ENCODE assay signal across 10 cellular contexts in the genomic region with DNA sequence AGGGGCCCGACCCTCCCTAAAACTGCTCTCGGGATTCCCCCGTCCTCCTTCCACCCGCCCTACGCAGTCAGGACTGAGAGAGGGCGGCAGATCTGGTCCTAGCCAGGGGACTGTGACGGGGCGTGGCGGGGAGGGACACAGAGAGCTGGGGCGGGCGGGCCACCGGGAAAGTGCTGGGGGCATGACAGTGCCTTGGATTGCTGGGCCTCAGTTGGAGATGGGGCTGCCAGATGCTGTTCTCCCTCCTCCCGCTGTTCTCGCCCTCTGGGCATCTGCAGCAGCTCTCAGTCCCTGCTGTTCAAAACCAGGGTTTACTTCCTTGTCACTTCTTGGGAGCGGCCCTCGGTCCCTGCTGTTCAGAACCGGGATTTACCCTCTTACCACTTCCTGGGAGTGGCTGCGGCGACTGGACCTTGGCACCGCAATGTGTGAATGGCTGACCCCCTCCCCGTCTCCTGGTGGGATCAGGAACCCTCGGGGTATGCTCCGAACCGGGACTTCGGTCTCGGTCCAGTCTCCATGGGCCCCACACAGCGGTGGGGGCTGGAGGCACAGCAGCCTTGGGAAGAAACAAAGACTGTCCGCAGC. TPM values are rescaled to one million over a fixed set of nuclear protein-coding genes. Genes with fewer than 3 reads are reported as not detected.
DNase-seq lines count a peak whose midpoint lies in the region; ATAC-seq and TF ChIP-seq lines count a peak whose summit lies in the region.
"Had no signal": no experiment of that assay in that cellular context is flagged by ENCODE, and none has a peak within 500 bp of the region (broad histone marks: within the 10 kb centered on the region; RNA-seq: fewer than 3 reads in every experiment).

No MANE protein-coding gene starts in this region.

- peaks cover 0 to 3% (median 0%) of the 10 kb centered on the region in 8 donors for H3K9me3 Mint-ChIP-seq in CD4-positive, alpha-beta memory T cell

- peaks cover 19 to 20% of the 10 kb centered on the region in 2 donors for H3K27me3 Mint-ChIP-seq in CD4-positive, alpha-beta memory T cell

- H3K4me1 Mint-ChIP-seq in CD4-positive, alpha-beta memory T cell: peaks cover 6 to 35% (median 19%) of the 10 kb centered on the region in 4 donors

- TF ChIP-seq CTCF in dorsolateral prefrontal cortex (IDR thresholded peaks at IDR 0.05 in 54 of 56, conservative IDR thresholded peaks at IDR 0.05 in 2 of 56; ENCODE audit: low read depth in 1 of 56, partially characterized antibody in 56 of 56): peak in 1 of 56 donors; percentile 5
- no peak for TF ChIP-seq CTCF in lung (IDR thresholded peaks at IDR 0.05; ENCODE audit: control extremely low read depth, extremely low read depth)
- peak; percentile 36 for TF ChIP-seq CTCF in upper lobe of right lung (IDR thresholded peaks at IDR 0.05)

- peaks cover 23% of the 10 kb centered on the region for H4K20me1 ChIP-seq in Karpas-422 (ENCODE audit: insufficient read depth, low read depth, low read length)

- DNase-seq in CD4-positive, alpha-beta memory T cell: peak in 1 of 5 donors; percentile 4
- DNase-seq in Karpas-422: no peak
- peak in 2 of 10 donors; percentile 17 to 53 for DNase-seq in dorsolateral prefrontal cortex
- peak; percentile 55 for DNase-seq in lung (ENCODE audit: low spot score)
- DNase-seq in upper lobe of right lung: peak; percentile 82
- no peak for DNase-seq in GM19240 (ENCODE audit: insufficient read length, low spot score)

- H3K27ac Mint-ChIP-seq in CD4-positive, alpha-beta memory T cell: no peak overlapping the region

- no peak overlapping the region for H2AFZ ChIP-seq in Karpas-422 (ENCODE audit: low read length)

- H3K4me2 ChIP-seq in Karpas-422 (ENCODE audit: low read depth, low read length, poor library complexity, severe bottlenecking): peak overlapping the region; percentile 46

- H3K79me2 ChIP-seq in Karpas-422 (ENCODE audit: low read length): no peaks in the 10 kb centered on the region

- no peaks in the 10 kb centered on the region for H3K9me3 ChIP-seq in CD4-positive, alpha-beta memory T cell (ENCODE audit: control insufficient read depth in 1 of 2, low read length in 2 of 2)
- H3K9me3 ChIP-seq in Karpas-422 (ENCODE audit: low read length) (no peaks in the 10 kb centered on the region), lung (ENCODE audit: control insufficient read depth in 2 of 2, insufficient read depth in 1 of 2, low read length in 1 of 2) (no peaks in the 10 kb centered on the region), upper lobe of right lung (no peaks in the 10 kb centered on the region)

- H3K27ac ChIP-seq in CD4-positive, alpha-beta memory T cell (ENCODE audit: low read depth, low read length): no peak overlapping the region
- H3K27ac ChIP-seq in Karpas-422 (ENCODE audit: low read length) (no peak overlapping the region), dorsolateral prefrontal cortex (peak overlapping the region in 7 of 59 donors; percentile 16 to 81 (median 47)), lung (ENCODE audit: low read depth in 1 of 2, low read length in 1 of 2) (peak overlapping the region in 1 of 2 donors; percentile 6), upper lobe of right lung (peak overlapping the region; percentile 42)
- H3K27ac ChIP-seq: epithelial cell of prostate, HL-60 had no signal

- H3K36me3 ChIP-seq in CD4-positive, alpha-beta memory T cell (ENCODE audit: insufficient read depth, low read length): no peaks in the 10 kb centered on the region
- H3K36me3 ChIP-seq in Karpas-422 (ENCODE audit: insufficient read depth, low read length) (no peaks in the 10 kb centered on the region), lung (ENCODE audit: control insufficient read depth in 2 of 2, insufficient read depth in 2 of 2, low read length in 2 of 2) (no peaks in the 10 kb centered on the region), upper lobe of right lung (no peaks in the 10 kb centered on the region)

- CTCF ChIA-PET in CD4-positive, alpha-beta memory T cell (lab: Charles Lee; ENCODE audit: partially characterized antibody): no interaction called here

- peaks cover 19% of the 10 kb centered on the region for H3K27me3 ChIP-seq in CD4-positive, alpha-beta memory T cell (ENCODE audit: insufficient read depth, low read length)
- H3K27me3 ChIP-seq in Karpas-422 (ENCODE audit: low read length) (no peaks in the 10 kb centered on the region), dorsolateral prefrontal cortex (peaks cover 0 to 20% (median 3%) of the 10 kb centered on the region in 45 donors), lung (ENCODE audit: control insufficient read depth, insufficient read depth) (no peaks in the 10 kb centered on the region), upper lobe of right lung (no peaks in the 10 kb centered on the region)

- H3K9me2 ChIP-seq in Karpas-422 (replicated peaks; ENCODE audit: insufficient read depth, low read length): no peaks in the 10 kb centered on the region

- POLR2A ChIA-PET in CD4-positive, alpha-beta memory T cell (lab: Charles Lee; ENCODE audit: partially characterized antibody): interaction anchor here (2.0 kb wide), 1 partner anchor 243 kb away, joined by 6 read pairs; the partner anchor contains the start of gene C15orf39

- no peak overlapping the region for H3K9ac ChIP-seq in Karpas-422 (ENCODE audit: low read length)

- peaks cover 40% of the 10 kb centered on the region for H3K4me1 ChIP-seq in CD4-positive, alpha-beta memory T cell (ENCODE audit: insufficient read depth, low read length)
- H3K4me1 ChIP-seq in Karpas-422 (ENCODE audit: low read length) (peaks cover 58% of the 10 kb centered on the region), lung (ENCODE audit: control insufficient read depth in 2 of 2, insufficient read depth in 2 of 2, low read length in 2 of 2) (peaks cover 0 to 19% of the 10 kb centered on the region in 2 donors), upper lobe of right lung (peaks cover 44% of the 10 kb centered on the region)

- intact Hi-C loops in CD4-positive, alpha-beta memory T cell (cut with micrococcal nuclease): loop anchor here (5.0 kb wide), 1 partner anchor 581 kb away; no protein-coding TSS in a partner anchor
- intact Hi-C loops in dorsolateral prefrontal cortex (cut with DNase I) (loop anchor here (5.0 to 10.0 kb wide), 5 partner anchors 34 to 584 kb away; partner anchors contain the start of genes ARID3B (in 1 of the 2), C15orf39 (in 1 of the 2) and SCAMP5 (in 1 of the 2)), upper lobe of right lung (cut with DNase I) (no loop called here)

- peak overlapping the region; percentile 11 to 70 (median 66) for H3K4me3 Mint-ChIP-seq in CD4-positive, alpha-beta memory T cell

- WGBS in lung, 2 donors: 5% methylated on average over 28 of the region's 28 CpGs

- H3K4me3 ChIP-seq in CD4-positive, alpha-beta memory T cell (ENCODE audit: low read length in 2 of 2): no peak overlapping the region
- H3K4me3 ChIP-seq in Karpas-422 (ENCODE audit: low read length): no peak overlapping the region
- peak overlapping the region; percentile 22 to 81 (median 67) for H3K4me3 ChIP-seq in dorsolateral prefrontal cortex
- H3K4me3 ChIP-seq in lung: peak overlapping the region; percentile 16
- peak overlapping the region; percentile 81 for H3K4me3 ChIP-seq in upper lobe of right lung

- no peaks in the 10 kb centered on the region for H3K36me3 Mint-ChIP-seq in CD4-positive, alpha-beta memory T cell

- ATAC-seq in lung (ENCODE audit: insufficient read depth, low FRiP score) (peak; percentile 41), upper lobe of right lung (peak; percentile 55), HG02884 (IDR thresholded peaks at IDR 0.05; ENCODE audit: unreplicated experiment) (no peak), GM21526 (IDR thresholded peaks at IDR 0.05; ENCODE audit: low FRiP score, unreplicated experiment) (no peak)

RNA-seq across cellular contexts. Expression of gene RPP25, which starts 1.8 kb away (rescaled TPM):
- 1 to 10 TPM; 2.6 to 2.8 TPM for total RNA-seq in CD4-positive, alpha-beta memory T cell
- 1 to 10 TPM; 2.6 to 2.8 TPM for polyA plus RNA-seq in CD4-positive, alpha-beta memory T cell
- 4.1 and 8.1 TPM in 2 replicates for total RNA-seq in Karpas-422 (2014; rRNA removed; shearing (Covaris generic); ENCODE audit: low replicate concordance)
- 10 to 100 TPM in 37 of 120 experiments, 1 to 10 TPM in 83; 5.0 to 16.7 (median 8.5) TPM for total RNA-seq in dorsolateral prefrontal cortex
- total RNA-seq in lung: 10 to 100 TPM in 1 of 2 donors, 1 to 10 TPM in 1; 3.8 to 15.2 TPM
- polyA plus RNA-seq in lung: 10 to 100 TPM in 1 of 2 donors, 1 to 10 TPM in 1; 10.0 to 15.7 TPM
- 20.2 TPM for total RNA-seq in upper lobe of right lung

RNA-seq across cellular contexts. Expression of gene COX5A, which starts 20.5 kb away (rescaled TPM):
- 10 to 100 TPM; 66.8 to 74.4 TPM for total RNA-seq in CD4-positive, alpha-beta memory T cell
- polyA plus RNA-seq in CD4-positive, alpha-beta memory T cell: 100 to 1,000 TPM; 331 to 336 TPM
- total RNA-seq in Karpas-422 (2014; rRNA removed; shearing (Covaris generic); ENCODE audit: low replicate concordance): 135 and 229 TPM in 2 replicates
- total RNA-seq in dorsolateral prefrontal cortex (100 to 1,000 TPM; 113 to 311 (median 236) TPM), lung (100 to 1,000 TPM in 1 of 2 donors, 10 to 100 TPM in 1; 70.7 to 163 TPM), upper lobe of right lung (138 TPM)
- polyA plus RNA-seq in lung: 100 to 1,000 TPM; 233 to 301 TPM

RNA-seq across cellular contexts. Expression of gene SCAMP5, which starts 36.9 kb away (rescaled TPM):
- total RNA-seq in CD4-positive, alpha-beta memory T cell: under 1 TPM; 0.26 to 0.33 TPM
- under 1 TPM in 1 of 2 donors, not detected in 1; 0.15 TPM for polyA plus RNA-seq in CD4-positive, alpha-beta memory T cell
- total RNA-seq in Karpas-422 (2014; rRNA removed; shearing (Covaris generic); ENCODE audit: low replicate concordance): 46.6 and 54.0 TPM in 2 replicates
- total RNA-seq in dorsolateral prefrontal cortex (100 to 1,000 TPM; 158 to 432 (median 337) TPM), lung (1 to 10 TPM; 3.8 to 4.8 TPM), upper lobe of right lung (2.6 TPM)
- polyA plus RNA-seq in lung: 1 to 10 TPM in 1 of 2 donors, under 1 TPM in 1; 0.94 to 9.5 TPM

RNA-seq across cellular contexts. Expression of gene FAM219B, which starts 51.8 kb away (rescaled TPM):
- total RNA-seq in CD4-positive, alpha-beta memory T cell: 100 to 1,000 TPM; 101 to 117 TPM
- polyA plus RNA-seq in CD4-positive, alpha-beta memory T cell: 10 to 100 TPM; 17.4 to 26.1 TPM
- total RNA-seq in Karpas-422 (2014; rRNA removed; shearing (Covaris generic); ENCODE audit: low replicate concordance): 58.8 and 69.5 TPM in 2 replicates
- 100 to 1,000 TPM in 83 of 120 experiments, 10 to 100 TPM in 37; 76.8 to 142 (median 107) TPM for total RNA-seq in dorsolateral prefrontal cortex
- 10 to 100 TPM; 49.7 to 88.4 TPM for total RNA-seq in lung
- 10 to 100 TPM; 32.4 to 35.3 TPM for polyA plus RNA-seq in lung
- total RNA-seq in upper lobe of right lung: 75.4 TPM

Comparison
In these comparisons a context has a peak if more than half of its experiments do, and no peak if none do; other contexts are left out.
1. DNase-seq: peak in lung (single experiment) and upper lobe of right lung (single experiment); none in Karpas-422 (single experiment) and GM19240 (single experiment).
2. H3K4me3 ChIP-seq: peak in dorsolateral prefrontal cortex (59 of 59), lung (single experiment) and upper lobe of right lung (single experiment); none in CD4-positive, alpha-beta memory T cell (0 of 2) and Karpas-422 (single experiment).
3. ATAC-seq: peak in lung (single experiment) and upper lobe of right lung (single experiment); none in HG02884 (single experiment) and GM21526 (single experiment).